Comparison of ENCODE assay signal across 13 cellular contexts in the genomic region with DNA sequence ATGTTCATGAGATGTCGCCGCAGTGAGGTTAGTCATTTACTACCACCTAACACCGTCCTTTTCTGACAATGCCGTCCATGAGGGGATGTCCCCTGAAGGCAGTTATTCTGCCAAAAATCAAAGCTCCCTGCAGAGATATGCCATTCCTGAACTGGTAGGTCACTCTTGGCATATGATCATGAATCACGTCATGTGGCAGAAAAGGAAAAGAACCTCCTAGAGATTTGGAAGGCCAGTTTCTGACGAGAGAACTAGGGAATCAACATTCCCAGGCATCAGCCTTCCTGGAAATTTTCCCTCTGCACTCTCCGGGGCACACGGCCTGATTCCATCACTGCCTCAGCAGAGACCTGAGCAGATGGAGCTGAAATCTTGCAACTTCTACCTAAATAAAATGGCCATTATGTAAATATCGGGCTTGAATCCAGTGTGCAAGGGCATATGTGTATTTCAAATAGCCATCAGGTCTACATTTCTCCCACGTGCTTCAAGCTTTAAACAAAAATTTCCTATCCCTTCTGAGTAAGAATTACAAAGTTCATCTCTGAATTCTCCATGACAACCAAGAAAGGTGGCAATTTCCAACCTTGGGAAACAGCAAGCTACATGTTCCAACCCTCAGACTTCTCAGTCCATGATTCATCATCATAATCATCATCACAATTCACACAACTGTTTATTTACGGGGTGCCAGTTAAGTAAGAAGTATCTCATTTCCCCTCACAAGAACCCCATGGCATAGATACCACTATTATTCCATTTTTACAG. TPM values are rescaled to one million over a fixed set of nuclear protein-coding genes. Genes with fewer than 3 reads are reported as not detected.
DNase-seq lines count a peak whose midpoint lies in the region; ATAC-seq and TF ChIP-seq lines count a peak whose summit lies in the region.
"Had no signal": no experiment of that assay in that cellular context is flagged by ENCODE, and none has a peak within 500 bp of the region (broad histone marks: within the 10 kb centered on the region; RNA-seq: fewer than 3 reads in every experiment).

No MANE protein-coding gene starts in this region.

- H3K27ac ChIP-seq in IMR-90 (ENCODE audit: insufficient read depth, low read length) = no peak overlapping the region
- H3K27ac ChIP-seq: C4-2B, upper lobe of left lung had no signal

- no peak overlapping the region for H4K8ac ChIP-seq in IMR-90 (ENCODE audit: low read depth in 2 of 2, low read length in 2 of 2)

- H3K18ac ChIP-seq in IMR-90 (ENCODE audit: low read depth, low read length) = no peak overlapping the region

- no peak overlapping the region for H3K56ac ChIP-seq in IMR-90 (ENCODE audit: extremely low read depth, insufficient read depth, low read length)

- H4K5ac ChIP-seq in IMR-90 (ENCODE audit: low read depth, low read length) = no peak overlapping the region

- H3K4me1 ChIP-seq in IMR-90 (ENCODE audit: control insufficient read depth, insufficient read depth, low read length) (peaks cover 2% of the 10 kb centered on the region; the same call in 1 of the 2 replicates), Caco-2 (no peaks in the 10 kb centered on the region)
- H3K4me1 ChIP-seq: HAP-1, upper lobe of left lung had no signal

- CTCF ChIA-PET in IMR-90 (lab: Yijun Ruan, JAX) = no interaction called here
- CTCF ChIA-PET in Caco-2 (lab: Charles Lee) = no interaction called here

- no peaks in the 10 kb centered on the region for H4K20me1 ChIP-seq in IMR-90 (ENCODE audit: insufficient read depth, low read length)

- DNase-seq in AG09309 (ENCODE audit: low read depth) = peak; percentile 46
- DNase-seq in IMR-90 = peak; percentile 71
- DNase-seq in cerebellum (ENCODE audit: low spot score) = peak; percentile 77
- peak; percentile 94 for DNase-seq in kidney tubule cell (ENCODE audit: low spot score)
- DNase-seq in globus pallidus (ENCODE audit: low spot score) = no peak
- DNase-seq in COLO668 (lab: John Stamatoyannopoulos, UW; ENCODE audit: unreplicated experiment) = no peak
- no peak for DNase-seq in Caco-2
- DNase-seq: NCI-H2171, upper lobe of left lung had no signal

- H2BK5ac ChIP-seq in IMR-90 (ENCODE audit: low read depth, low read length, poor library complexity, severe bottlenecking) = no peak overlapping the region

- intact Hi-C loops in IMR-90 (cut with micrococcal nuclease) = no loop called here
- intact Hi-C loops in Caco-2 (cut with micrococcal nuclease; ENCODE audit: unreplicated experiment) = no loop called here

- no peak overlapping the region for H4K91ac ChIP-seq in IMR-90 (ENCODE audit: insufficient read depth, low read depth, low read length)

- H3K27me3 ChIP-seq in IMR-90 (ENCODE audit: control insufficient read depth, insufficient read depth, low read length) = no peaks in the 10 kb centered on the region
- no peaks in the 10 kb centered on the region for H3K27me3 ChIP-seq in Caco-2 (replicated peaks; ENCODE audit: control insufficient read depth, insufficient read depth, low read length)
- H3K27me3 ChIP-seq: upper lobe of left lung had no signal

- 40% methylated on average over 1 of the region's 11 CpGs; no CpG with 5 or more reads in 1 of the 2 experiments for WGBS in IMR-90 (ENCODE audit: extremely low coverage in 2 of 2, insufficient read length in 1 of 2), 2 experiments

- H2AK5ac ChIP-seq in IMR-90 (ENCODE audit: low read depth, low read length) = no peak overlapping the region

- in situ Hi-C loops in IMR-90 (cut with MboI; ENCODE audit: low sequenced_read_pairs) = no loop called here

- BruUV-seq in IMR-90 (replicated peaks; lab: Mats Ljungman, UMichigan) (no TSS peak), Caco-2 (replicated peaks; lab: Mats Ljungman, UMichigan) (no TSS peak)

- ATAC-seq in IMR-90 (ENCODE audit: low read depth) = peak; percentile 32; the same call in 1 of the 2 replicates
- no peak for ATAC-seq in GM19351 (IDR thresholded peaks at IDR 0.05; ENCODE audit: unreplicated experiment)
- ATAC-seq: sciatic nerve had no signal

- H3K36me3 Mint-ChIP-seq in Caco-2 (ENCODE audit: insufficient read depth, unreplicated experiment) = no peaks in the 10 kb centered on the region

- no peak overlapping the region for H3K9ac ChIP-seq in IMR-90 (ENCODE audit: low read depth, low read length)

- no peaks in the 10 kb centered on the region for H3K9me1 ChIP-seq in IMR-90 (ENCODE audit: insufficient read depth, low read length)

- no peak overlapping the region for H3K4me3 ChIP-seq in AG09309 (ENCODE audit: control insufficient read depth, low read depth, low read length)
- no peak overlapping the region for H3K4me3 ChIP-seq in IMR-90 (ENCODE audit: insufficient read depth, low read depth, low read length)
- no peak overlapping the region for H3K4me3 ChIP-seq in Caco-2 (ENCODE audit: low read depth, low read length)
- H3K4me3 ChIP-seq: HAP-1, upper lobe of left lung had no signal

- dilution Hi-C loops in IMR-90 (cut with HindIII; ENCODE audit: low sequenced_read_pairs, unreplicated experiment) = no loop called here

- TF ChIP-seq CTCF in AG09309 (IDR thresholded peaks at IDR 0.05; ENCODE audit: control insufficient read depth, insufficient read depth, low read depth, low read length, missing control alignments) (no peak), IMR-90 (conservative IDR thresholded peaks at IDR 0.05; ENCODE audit: low read depth, low read length) (no peak), Caco-2 (IDR thresholded peaks at IDR 0.05; ENCODE audit: insufficient read depth in 1 of 2, low read depth in 1 of 2, low read length in 1 of 2, severe bottlenecking in 1 of 2, unreplicated experiment in 1 of 2) (no peak)

- no peak overlapping the region for H3K4ac ChIP-seq in IMR-90 (ENCODE audit: low read depth, low read length)

- H3K4me3 Mint-ChIP-seq in Caco-2 (ENCODE audit: unreplicated experiment) = no peak overlapping the region

- TF ChIP-seq RAD21 in IMR-90 (IDR thresholded peaks at IDR 0.05; ENCODE audit: low read length) = no peak

- no peaks in the 10 kb centered on the region for H3K9me3 ChIP-seq in IMR-90 (ENCODE audit: control insufficient read depth, insufficient read depth, low read length)
- H3K9me3 ChIP-seq in Caco-2 = no peaks in the 10 kb centered on the region
- H3K9me3 ChIP-seq: HAP-1, upper lobe of left lung had no signal

- POLR2A ChIA-PET in IMR-90 (lab: Charles Lee; ENCODE audit: unreplicated experiment) = no interaction called here
- POLR2A ChIA-PET in Caco-2 (lab: Charles Lee) = no interaction called here

- no peak overlapping the region for H3K23ac ChIP-seq in IMR-90 (ENCODE audit: low read depth, low read length)

- no peaks in the 10 kb centered on the region for H3K79me1 ChIP-seq in IMR-90 (ENCODE audit: low read depth in 1 of 2, low read length in 2 of 2)

- H2BK20ac ChIP-seq in IMR-90 (ENCODE audit: low read depth, low read length) = peak overlapping the region; percentile 44; the same call in 1 of the 2 replicates

- no peak for TF ChIP-seq POLR2A in IMR-90 (IDR thresholded peaks at IDR 0.05; ENCODE audit: low read depth, low read length)

- H2AFZ ChIP-seq in IMR-90 (replicated peaks; ENCODE audit: low read length, poor library complexity) = no peak overlapping the region

- H2AK9ac ChIP-seq in IMR-90 (replicated peaks; ENCODE audit: low read depth, low read length, poor library complexity) = no peak overlapping the region

- H3K27me3 Mint-ChIP-seq in Caco-2 (ENCODE audit: insufficient read depth, unreplicated experiment) = peaks cover 10% of the 10 kb centered on the region

- H3K4me2 ChIP-seq in IMR-90 (ENCODE audit: low read depth, low read length) = no peak overlapping the region

- H2BK15ac ChIP-seq in IMR-90 (ENCODE audit: low read depth, low read length) = no peak overlapping the region

- no peak overlapping the region for H3K27ac Mint-ChIP-seq in Caco-2 (ENCODE audit: unreplicated experiment)

- no peak overlapping the region for H2BK120ac ChIP-seq in IMR-90 (ENCODE audit: low read depth, low read length)

- H3K14ac ChIP-seq in IMR-90 (replicated peaks; ENCODE audit: low read depth, low read length) = no peak overlapping the region

- no peaks in the 10 kb centered on the region for H3K9me3 Mint-ChIP-seq in Caco-2 (ENCODE audit: unreplicated experiment)

- no peaks in the 10 kb centered on the region for H3K4me1 Mint-ChIP-seq in Caco-2 (ENCODE audit: low read depth, unreplicated experiment)

- no peaks in the 10 kb centered on the region for H3K36me3 ChIP-seq in IMR-90 (ENCODE audit: control insufficient read depth, insufficient read depth, low read length)
- H3K36me3 ChIP-seq in Caco-2 (ENCODE audit: control insufficient read depth, insufficient read depth, low read length) = no peaks in the 10 kb centered on the region
- H3K36me3 ChIP-seq: HAP-1, upper lobe of left lung had no signal

TF ChIP-seq in IMR-90, 13 proteins besides CTCF, POLR2A, EP300 and RAD21:
- TF ChIP-seq MXI1 (IDR thresholded peaks at IDR 0.05; ENCODE audit: borderline replicate concordance, low read depth, low read length) (no peak), RFX5 (IDR thresholded peaks at IDR 0.05; ENCODE audit: low read depth, low read length) (0 out of 2 replicates have a peak, but pooled peaks have one; percentile 29)

RNA-seq across cellular contexts. Expression of gene AMPH, which starts 46.5 kb away (rescaled TPM):
- total RNA-seq in IMR-90 (2012; rRNA removed) (3.9 and 4.2 TPM in 2 replicates), cerebellum (42.5 TPM), Caco-2 (2022) (not detected in 2 replicates)
- 4.0 and 4.8 TPM in 2 replicates for polyA plus RNA-seq in IMR-90 (2012; rRNA removed)
- 2.1 and 2.3 TPM in 2 replicates for polyA plus RNA-seq in IMR-90 (2012; cell fraction: cytosol; rRNA removed)
- polyA plus RNA-seq in IMR-90 (2012; cell fraction: nucleus; rRNA removed; ENCODE audit: low replicate concordance) = 4.0 and 10.1 TPM in 2 replicates

Comparison
In these comparisons a context has a peak if more than half of its experiments do, and no peak if none do; other contexts are left out.
1. DNase-seq: peak in AG09309 (single experiment), IMR-90 (single experiment), cerebellum (single experiment) and kidney tubule cell (single experiment); none in globus pallidus (single experiment), COLO668 (single experiment) and Caco-2 (0 of 2).